12 cellular contexts compared by ENCODE assay signal in genomic region chr1:22318279-22318983, GRCh38.
DNase-seq lines count a peak whose midpoint lies in the region; TF ChIP-seq lines count a peak whose summit lies in the region.
"Had no signal": no experiment of that assay in that cellular context is flagged by ENCODE, and none has a peak within 500 bp of the region (broad histone marks: within the 10 kb centered on the region; RNA-seq: fewer than 3 reads in every experiment).

No MANE protein-coding gene starts in this region.

- intact Hi-C loops in PC-9 (cut with micrococcal nuclease; ENCODE audit: unreplicated experiment): no loop called here

- H3F3A ChIP-seq in PC-9 (ENCODE audit: insufficient read depth, low read depth): no peaks in the 10 kb centered on the region

- no peak overlapping the region for H3K4me2 ChIP-seq in PC-9

- H3K27me3 ChIP-seq in PC-9 (ENCODE audit: insufficient read depth, low read depth): no peaks in the 10 kb centered on the region

- no peaks in the 10 kb centered on the region for H3K9me2 ChIP-seq in PC-9 (ENCODE audit: insufficient read depth)

- CTCF ChIA-PET in PC-9 (lab: Charles Lee): no interaction called here

- DNase-seq in activated CD8-positive, alpha-beta memory T cell treated with anti-CD3 and anti-CD28 coated beads for 24 hours: peak; percentile 35
- no peak for DNase-seq in activated CD8-positive, alpha-beta memory T cell treated with anti-CD3 and anti-CD28 coated beads, Interleukin-2, amount 50 U/mL, for 4 hours
- DNase-seq in NCI-H526 (lab: John Stamatoyannopoulos, UW) (peak; percentile 29 to 82), hypothalamus (lab: John Stamatoyannopoulos, UW) (peak in 32 of 51 donors; percentile 3 to 71 (median 36)), ureter (ENCODE audit: low spot score) (peak; percentile 38), HCEC 1CT (no peak), PC-9 (no peak)
- DNase-seq in stimulated activated CD4-positive, alpha-beta T cell treated with anti-CD3 and anti-CD28 coated beads, Interleukin-2, amount 100 ng/mL, for 48 hours: no peak
- DNase-seq: GDM1, MV-4-11, occipital lobe had no signal

- H3K36me3 ChIP-seq in PC-9 (ENCODE audit: low read depth): no peaks in the 10 kb centered on the region
- H3K36me3 ChIP-seq: esophagus muscularis mucosa had no signal

- H3K4me3 ChIP-seq in PC-9: no peak overlapping the region
- H3K4me3 ChIP-seq: esophagus muscularis mucosa had no signal

- H3K9me3 ChIP-seq in PC-9 (ENCODE audit: insufficient read depth, low read depth): no peaks in the 10 kb centered on the region

- no peak overlapping the region for H3K27ac ChIP-seq in PC-9
- H3K27ac ChIP-seq: esophagus muscularis mucosa had no signal

- BruUV-seq in PC-9 (replicated peaks; lab: Mats Ljungman, UMichigan): no TSS peak

- H3K4me1 ChIP-seq in PC-9 (replicated peaks; ENCODE audit: insufficient read depth): no peaks in the 10 kb centered on the region

- no peaks in the 10 kb centered on the region for H4K20me1 ChIP-seq in PC-9 (ENCODE audit: insufficient read depth)

- no peak overlapping the region for H2AFZ ChIP-seq in PC-9

- POLR2A ChIA-PET in PC-9 (lab: Charles Lee; ENCODE audit: unreplicated experiment): no interaction called here

- no peaks in the 10 kb centered on the region for H3K79me2 ChIP-seq in PC-9 (ENCODE audit: low read depth)

- TF ChIP-seq CTCF in PC-9 (conservative IDR thresholded peaks at IDR 0.05): no peak

Comparison
In these comparisons a context has a peak if more than half of its experiments do, and no peak if none do; other contexts are left out.
1. DNase-seq: peak in activated CD8-positive, alpha-beta memory T cell treated with anti-CD3 and anti-CD28 coated beads for 24 hours (single experiment), NCI-H526 (2 of 2), hypothalamus (32 of 51) and ureter (single experiment); none in activated CD8-positive, alpha-beta memory T cell treated with anti-CD3 and anti-CD28 coated beads, Interleukin-2, amount 50 U/mL, for 4 hours (single experiment), stimulated activated CD4-positive, alpha-beta T cell treated with anti-CD3 and anti-CD28 coated beads, Interleukin-2, amount 100 ng/mL, for 48 hours (0 of 2), HCEC 1CT (single experiment) and PC-9 (0 of 2).